In the genomic region with DNA sequence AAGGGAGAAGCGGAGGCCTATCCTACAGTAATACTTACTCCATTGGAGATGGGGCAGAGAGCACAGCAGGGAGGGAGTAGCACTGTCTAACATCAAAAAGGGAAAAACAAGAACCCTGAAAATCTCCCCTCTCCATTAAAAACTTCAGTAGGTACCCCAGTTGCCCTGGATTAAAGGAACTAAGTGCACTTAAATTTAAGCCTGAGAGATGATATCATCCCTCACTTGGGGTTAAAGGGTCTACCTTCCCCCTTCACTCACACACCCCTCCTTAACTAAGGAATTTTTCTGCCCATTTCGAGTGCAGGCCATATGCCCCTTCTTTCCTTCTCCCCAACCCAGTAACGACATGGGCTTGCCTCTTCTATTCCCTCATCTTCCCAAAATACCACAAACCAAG, we compare ENCODE assay signal across 15 cellular contexts. TPM values are rescaled to one million over a fixed set of nuclear protein-coding genes. Genes with fewer than 3 reads are reported as not detected.
A peak's percentile ranks its signal among the peaks of the same experiment; 100 is the strongest.
DNase-seq lines count a peak whose midpoint lies in the region; ATAC-seq and TF ChIP-seq lines count a peak whose summit lies in the region.
"Had no signal": no experiment of that assay in that cellular context is flagged by ENCODE, and none has a peak within 500 bp of the region (broad histone marks: within the 10 kb centered on the region; RNA-seq: fewer than 3 reads in every experiment).

No MANE protein-coding gene starts in this region.

- no peak for TF ChIP-seq CTCF in adrenal gland (IDR thresholded peaks at IDR 0.05)
- TF ChIP-seq CTCF in uterus (IDR thresholded peaks at IDR 0.05) = no peak

- no peak for DNase-seq in activated naive CD8-positive, alpha-beta T cell treated with anti-CD3 and anti-CD28 coated beads, Interleukin-2, amount 50 U/mL, for 24 hours
- no peak for DNase-seq in adrenal gland
- no peak for DNase-seq in uterus
- no peak for DNase-seq in ureter (ENCODE audit: low spot score)
- DNase-seq: activated CD4-positive, alpha-beta T cell treated with anti-CD3 and anti-CD28 coated beads for 4 hours; activated T-cell treated with anti-CD3 and anti-CD28 coated beads, Interleukin-2, amount 50 U/mL, for 4 hours; MM.1S; NCI-H2107; NK-92 treated with Interleukin-12 subunit alpha and Interleukin-12 subunit beta, amount 100 ng/mL, for 24 hours; SIG-M5 had no signal

- no peaks in the 10 kb centered on the region for H3K9me3 Mint-ChIP-seq in activated naive CD8-positive, alpha-beta T cell (ENCODE audit: low read depth)
- no peaks in the 10 kb centered on the region for H3K9me3 Mint-ChIP-seq in activated naive CD8-positive, alpha-beta T cell treated with anti-CD3 and anti-CD28 coated beads, Interleukin-2, amount 50 U/mL, for 24 hours
- H3K9me3 Mint-ChIP-seq: activated T-cell treated with anti-CD3 and anti-CD28 coated beads, Interleukin-2, amount 50 U/mL, for 4 hours; dendritic cell treated with granulocyte-macrophage colony-stimulating factor and Interleukin-4, amounts not matched to agents 40 ng/mL and 50 ng/mL, for 4 days had no signal

- H3K27ac ChIP-seq in adrenal gland = peak overlapping the region in 3 of 5 donors; percentile 2 to 92 (median 80)
- peak overlapping the region; percentile 24 for H3K27ac ChIP-seq in mesodermal cell (ENCODE audit: low read depth, low read length, severe bottlenecking)
- peak overlapping the region; percentile 88 to 90 for H3K27ac ChIP-seq in uterus

- peaks cover 26% of the 10 kb centered on the region for H3K4me1 Mint-ChIP-seq in activated naive CD8-positive, alpha-beta T cell (ENCODE audit: low read depth)
- H3K4me1 Mint-ChIP-seq in activated naive CD8-positive, alpha-beta T cell treated with anti-CD3 and anti-CD28 coated beads, Interleukin-2, amount 50 U/mL, for 24 hours = peaks cover 36% of the 10 kb centered on the region

- TF ChIP-seq POLR2A in adrenal gland (IDR thresholded peaks at IDR 0.05) (no peak), uterus (IDR thresholded peaks at IDR 0.05) (no peak)

- H3K4me1 ChIP-seq in adrenal gland (replicated peaks in 1 of 2) (peaks cover 32 to 46% of the 10 kb centered on the region in 2 donors), mesodermal cell (ENCODE audit: control insufficient read depth, insufficient read depth, low read length, poor library complexity, severe bottlenecking) (peaks cover 39% of the 10 kb centered on the region), uterus (peaks cover 0 to 9% of the 10 kb centered on the region in 2 donors)

- H3K4me3 Mint-ChIP-seq in activated naive CD8-positive, alpha-beta T cell = no peak overlapping the region
- no peak overlapping the region for H3K4me3 Mint-ChIP-seq in activated naive CD8-positive, alpha-beta T cell treated with anti-CD3 and anti-CD28 coated beads, Interleukin-2, amount 50 U/mL, for 24 hours
- H3K4me3 Mint-ChIP-seq: activated T-cell treated with anti-CD3 and anti-CD28 coated beads, Interleukin-2, amount 50 U/mL, for 4 hours; dendritic cell treated with granulocyte-macrophage colony-stimulating factor and Interleukin-4, amounts not matched to agents 40 ng/mL and 50 ng/mL, for 4 days had no signal

- H3K36me3 Mint-ChIP-seq in activated naive CD8-positive, alpha-beta T cell = peaks cover 4% of the 10 kb centered on the region
- H3K36me3 Mint-ChIP-seq in activated naive CD8-positive, alpha-beta T cell treated with anti-CD3 and anti-CD28 coated beads, Interleukin-2, amount 50 U/mL, for 24 hours (ENCODE audit: low read depth) = peaks cover 9% of the 10 kb centered on the region

- H3K27me3 ChIP-seq in adrenal gland (no peaks in the 10 kb centered on the region), uterus (no peaks in the 10 kb centered on the region)

- no peak overlapping the region for H3K4me3 ChIP-seq in adrenal gland
- H3K4me3 ChIP-seq in mesodermal cell (ENCODE audit: extremely low read depth, insufficient read depth, low read length, poor library complexity, severe bottlenecking) = no peak overlapping the region
- H3K4me3 ChIP-seq in uterus = no peak overlapping the region

- H3K9me3 ChIP-seq in adrenal gland (replicated peaks in 1 of 3) (no peaks in the 10 kb centered on the region), mesodermal cell (ENCODE audit: control insufficient read depth, low read length) (no peaks in the 10 kb centered on the region), uterus (no peaks in the 10 kb centered on the region)

- no peaks in the 10 kb centered on the region for H3K27me3 Mint-ChIP-seq in activated naive CD8-positive, alpha-beta T cell
- H3K27me3 Mint-ChIP-seq in activated naive CD8-positive, alpha-beta T cell treated with anti-CD3 and anti-CD28 coated beads, Interleukin-2, amount 50 U/mL, for 24 hours = no peaks in the 10 kb centered on the region

- intact Hi-C loops in adrenal gland (cut with DNase I) = no loop called here
- intact Hi-C loops in uterus (cut with DNase I; ENCODE audit: low total_unique reads) = no loop called here

- H3K27ac Mint-ChIP-seq in activated naive CD8-positive, alpha-beta T cell = peak overlapping the region; percentile 19
- no peak overlapping the region for H3K27ac Mint-ChIP-seq in activated naive CD8-positive, alpha-beta T cell treated with anti-CD3 and anti-CD28 coated beads, Interleukin-2, amount 50 U/mL, for 24 hours

- WGBS in adrenal gland, 4 donors = 90 to 96% (median 91%) methylated on average over 3 of the region's 3 CpGs
- WGBS in mesodermal cell (ENCODE audit: insufficient coverage in 2 of 2), 2 experiments = 52 to 65% methylated on average over 2 of the region's 3 CpGs

- peaks cover 0 to 19% of the 10 kb centered on the region in 2 donors for H3K36me3 ChIP-seq in adrenal gland (replicated peaks in 1 of 2)
- H3K36me3 ChIP-seq in mesodermal cell (ENCODE audit: control insufficient read depth, insufficient read depth, low read length) = peaks cover 22% of the 10 kb centered on the region
- H3K36me3 ChIP-seq in uterus = no peaks in the 10 kb centered on the region

- ATAC-seq in activated naive CD8-positive, alpha-beta T cell treated with anti-CD3 and anti-CD28 coated beads, Interleukin-2, amount 50 U/mL, for 24 hours = no peak
- ATAC-seq in HG03520 (IDR thresholded peaks at IDR 0.05; ENCODE audit: unreplicated experiment) (no peak), GM21529 (IDR thresholded peaks at IDR 0.05; ENCODE audit: unreplicated experiment) (no peak)
- ATAC-seq: activated T-cell treated with anti-CD3 and anti-CD28 coated beads, Interleukin-2, amount 50 U/mL, for 4 hours had no signal

RNA-seq across cellular contexts. Expression of a gene that starts 3.7 kb away (rescaled TPM):
- 10 to 100 TPM; 21.6 to 70.6 (median 40.2) TPM for total RNA-seq in adrenal gland
- polyA plus RNA-seq in adrenal gland = 10 to 100 TPM; 52.6 to 70.0 (median 60.2) TPM
- polyA plus RNA-seq in mesodermal cell (2013, experiment 1 of 2) = 13.1 TPM
- polyA plus RNA-seq in mesodermal cell (2013, experiment 2 of 2) = 12.6 TPM
- 10 to 100 TPM in 3 of 4 donors, 1 to 10 TPM in 1; 6.4 to 48.2 (median 32.1) TPM for total RNA-seq in uterus
- total RNA-seq in ureter = 14.6 TPM

RNA-seq across cellular contexts. Expression of a gene that starts 12.8 kb away (rescaled TPM):
- 10 to 100 TPM; 10.2 to 59.3 (median 35.5) TPM for total RNA-seq in adrenal gland
- 10 to 100 TPM; 41.0 to 83.6 (median 57.5) TPM for polyA plus RNA-seq in adrenal gland
- polyA plus RNA-seq in mesodermal cell (2013, experiment 1 of 2) = 60.7 TPM
- 58.0 TPM for polyA plus RNA-seq in mesodermal cell (2013, experiment 2 of 2)
- 10 to 100 TPM; 10.9 to 64.6 (median 15.6) TPM for total RNA-seq in uterus
- 54.2 TPM for total RNA-seq in ureter

RNA-seq across cellular contexts. Expression of a gene that starts 22.8 kb away (rescaled TPM):
- total RNA-seq in adrenal gland (10 to 100 TPM in 4 of 8 donors, 1 to 10 TPM in 4; 2.8 to 31.8 (median 9.1) TPM), uterus (10 to 100 TPM in 2 of 4 donors, 1 to 10 TPM in 2; 1.5 to 22.6 (median 12.0) TPM), ureter (5.5 TPM)
- 10 to 100 TPM; 11.1 to 24.1 (median 12.8) TPM for polyA plus RNA-seq in adrenal gland
- 53.0 TPM for polyA plus RNA-seq in mesodermal cell (2013, experiment 1 of 2)
- 42.6 TPM for polyA plus RNA-seq in mesodermal cell (2013, experiment 2 of 2)

RNA-seq across cellular contexts. Expression of a gene that starts 41.1 kb away (rescaled TPM):
- total RNA-seq in adrenal gland (10 to 100 TPM; 12.3 to 63.8 (median 31.9) TPM), uterus (10 to 100 TPM in 3 of 4 donors, 1 to 10 TPM in 1; 2.1 to 51.2 (median 15.3) TPM), ureter (16.4 TPM)
- polyA plus RNA-seq in adrenal gland = 10 to 100 TPM; 12.2 to 50.2 (median 41.0) TPM
- 2.4 TPM for polyA plus RNA-seq in mesodermal cell (2013, experiment 1 of 2)
- 2.4 TPM for polyA plus RNA-seq in mesodermal cell (2013, experiment 2 of 2)

Comparison
In these comparisons a context has a peak if more than half of its experiments do, and no peak if none do; other contexts are left out.
1. H3K27ac ChIP-seq: peak in every context shown above with its lines; median percentile 89 in uterus; 80 in adrenal gland; 24 in mesodermal cell.